ENCODE assay signal across 13 cellular contexts in genomic region chr3:8665407-8665896, GRCh38. TPM values are rescaled to one million over a fixed set of nuclear protein-coding genes. Genes with fewer than 3 reads are reported as not detected.
DNase-seq lines count a peak whose midpoint lies in the region; ATAC-seq lines count a peak whose summit lies in the region.
"Had no signal": no experiment of that assay in that cellular context is flagged by ENCODE, and none has a peak within 500 bp of the region (broad histone marks: within the 10 kb centered on the region; RNA-seq: fewer than 3 reads in every experiment).

No MANE protein-coding gene starts in this region.

- H3K27ac ChIP-seq in mesendoderm (ENCODE audit: low read depth, low read length): no peak overlapping the region
- H3K27ac ChIP-seq: WERI-Rb-1 had no signal

- H3K23ac ChIP-seq in mesendoderm (ENCODE audit: low read length): no peak overlapping the region

- H2BK120ac ChIP-seq in mesendoderm (ENCODE audit: low read depth, low read length): no peak overlapping the region

- H3K4me2 ChIP-seq in mesendoderm (ENCODE audit: low read length): no peak overlapping the region

- no peak overlapping the region for H3K56ac ChIP-seq in mesendoderm (ENCODE audit: low read length)

- no peaks in the 10 kb centered on the region for H3K27me3 ChIP-seq in mesendoderm (ENCODE audit: insufficient read depth, low read length, poor library complexity)

- ATAC-seq in GM18907 (IDR thresholded peaks at IDR 0.05; ENCODE audit: unreplicated experiment): peak; percentile 71
- ATAC-seq in HG02588 (IDR thresholded peaks at IDR 0.05; ENCODE audit: unreplicated experiment): peak; percentile 70
- ATAC-seq in HG03520 (IDR thresholded peaks at IDR 0.05; ENCODE audit: unreplicated experiment): peak; percentile 75

- H2BK15ac ChIP-seq in mesendoderm (replicated peaks; ENCODE audit: low read depth): peak overlapping the region; percentile 27

- no peaks in the 10 kb centered on the region for H3K36me3 ChIP-seq in mesendoderm (ENCODE audit: control insufficient read depth, insufficient read depth, low read length)
- H3K36me3 ChIP-seq: WERI-Rb-1 had no signal

- H2AK5ac ChIP-seq in mesendoderm (ENCODE audit: low read length): no peak overlapping the region

- in situ Hi-C loops in ACHN (cut with HindIII; ENCODE audit: low pct_ligation_motif_present, low pct_unique_long_range_greater_than_20kb, low sequenced_read_pairs): no loop called here

- H3K4me1 ChIP-seq in mesendoderm (ENCODE audit: control insufficient read depth, low read depth, low read length): peaks cover 6% of the 10 kb centered on the region

- no CpG with 5 or more reads among the region's 4 CpGs for WGBS in mesendoderm (ENCODE audit: extremely low coverage, insufficient coverage, low lambda C conversion rate)

- no peak overlapping the region for H3K4me3 ChIP-seq in mesendoderm (ENCODE audit: low read length)
- H3K4me3 ChIP-seq: lung had no signal

- no peak overlapping the region for H3K9ac ChIP-seq in mesendoderm (ENCODE audit: low read length)

- no peaks in the 10 kb centered on the region for H3K79me1 ChIP-seq in mesendoderm (ENCODE audit: low read length)

- H3K79me2 ChIP-seq in mesendoderm (ENCODE audit: control insufficient read depth, insufficient read depth, low read length): no peaks in the 10 kb centered on the region

- H2BK5ac ChIP-seq in mesendoderm (ENCODE audit: low read length): no peak overlapping the region

- H3K18ac ChIP-seq in mesendoderm (ENCODE audit: low read length): no peak overlapping the region

- H4K8ac ChIP-seq in mesendoderm (ENCODE audit: low read depth, low read length): no peak overlapping the region

- no peak overlapping the region for H3K4ac ChIP-seq in mesendoderm (ENCODE audit: low read depth, low read length)

- no peak overlapping the region for H4K5ac ChIP-seq in mesendoderm (ENCODE audit: low read length)

- DNase-seq in mesendoderm (no peak), NCI-H2171 treated with DMSO at 0.1 percent for 48 hours (lab: John Stamatoyannopoulos, UW) (no peak), T-helper 1 cell (no peak), DMS53 (lab: John Stamatoyannopoulos, UW) (no peak), ACHN (no peak)
- DNase-seq: DMS79 treated with DMSO at 0.1 percent for 48 hours; foreskin fibroblast; NK-92 treated with Interleukin-12 subunit alpha and Interleukin-12 subunit beta, amount 100 ng/mL, for 24 hours; WERI-Rb-1 had no signal

RNA-seq across cellular contexts. Expression of gene SSUH2, which starts 20.9 kb away (rescaled TPM):
- polyA plus RNA-seq in mesendoderm (2013, experiment 1 of 2): 0.25 TPM
- polyA plus RNA-seq in mesendoderm (2013, experiment 2 of 2): 0.25 TPM
